In the genomic region with DNA sequence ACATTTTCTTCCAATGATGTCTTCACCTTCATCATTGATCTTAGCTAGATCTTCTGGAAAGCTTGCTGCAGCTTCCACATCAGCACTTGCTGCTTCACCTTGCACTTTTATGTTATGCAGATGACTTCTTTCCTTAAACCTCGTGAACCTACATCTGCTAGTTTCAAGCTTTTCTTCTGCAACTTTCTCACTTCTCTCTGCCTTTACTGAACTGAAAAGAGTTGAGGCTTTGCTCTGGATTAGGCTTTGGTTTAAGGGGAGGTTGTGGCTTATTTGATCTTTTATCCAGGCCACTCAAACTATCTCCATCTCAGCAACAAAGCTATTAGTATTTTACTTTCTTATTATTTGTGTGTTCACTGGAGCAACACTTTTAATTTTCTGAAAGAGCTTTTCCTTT, we compare ENCODE assay signal across 39 cellular contexts.
"Had no signal": no experiment of that assay in that cellular context is flagged by ENCODE, and none has a peak within 500 bp of the region (broad histone marks: within the 10 kb centered on the region; RNA-seq: fewer than 3 reads in every experiment).

No MANE protein-coding gene starts in this region.

- H3K9me3 ChIP-seq: adrenal gland, ascending aorta, body of pancreas, colonic mucosa had no signal

- H3K4me3 ChIP-seq: adrenal gland, ascending aorta, body of pancreas, breast epithelium, cardiac muscle cell, colonic mucosa had no signal

- DNase-seq: activated effector memory CD4-positive, alpha-beta T cell treated with anti-CD3 and anti-CD28 coated beads, Interleukin-2, amount 50 U/mL, for 16 hours; activated effector memory CD4-positive, alpha-beta T cell treated with Interleukin-2 at 50 U/mL for 16 hours; activated gamma-delta T cell; activated gamma-delta T cell treated with Interleukin-2 at 50 U/mL for 16 hours; activated naive CD4-positive, alpha-beta T cell; activated naive CD4-positive, alpha-beta T cell treated with anti-CD3 and anti-CD28 coated beads for 36 hours; activated naive CD4-positive, alpha-beta T cell treated with anti-CD3 and anti-CD28 coated beads, Interleukin-2, amount 10 ng/mL, durations not matched to agents 7 days and 5 days; activated naive CD4-positive, alpha-beta T cell treated with anti-CD3 and anti-CD28 coated beads, Interleukin-2, amount 50 U/mL, for 16 hours; activated naive CD4-positive, alpha-beta T cell treated with Interleukin-2 at 50 U/mL for 16 hours; activated naive CD8-positive, alpha-beta T cell treated with anti-CD3 and anti-CD28 coated beads for 36 hours; activated naive CD8-positive, alpha-beta T cell treated with anti-CD3 and anti-CD28 coated beads, Interleukin-2, amount 10 ng/mL, durations not matched to agents 7 days and 5 days; activated naive CD8-positive, alpha-beta T cell treated with anti-CD3 and anti-CD28 coated beads, Interleukin-2, amount 50 U/mL, for 24 hours; activated T-cell treated with anti-CD3 and anti-CD28 coated beads, Interleukin-2, amount 50 U/mL, for 48 hours; activated T-cell treated with anti-CD3 and anti-CD28 coated beads, Interleukin-2, amount 50 U/mL, for 72 hours; adrenal gland; amniotic stem cell; amygdala; anterior cingulate cortex; aorta; body of pancreas; brain microvascular endothelial cell; caudate nucleus; central memory CD4-positive, alpha-beta T cell; cerebellar nuclear complex; colonic mucosa had no signal

- H3K4me1 ChIP-seq: adrenal gland, ascending aorta, body of pancreas, breast epithelium, colonic mucosa had no signal

- ATAC-seq: activated naive CD4-positive, alpha-beta T cell treated with anti-CD3 and anti-CD28 coated beads, Interleukin-2, amount 50 U/mL, for 72 hours; activated naive CD8-positive, alpha-beta T cell treated with anti-CD3 and anti-CD28 coated beads, Interleukin-2, amount 50 U/mL, for 24 hours; activated T-cell treated with anti-CD3 and anti-CD28 coated beads, Interleukin-2, amount 50 U/mL, for 72 hours; activated T-helper 17 cell treated with anti-CD3 and anti-CD28 coated beads, Interleukin-2, amount 50 U/mL, for 72 hours; body of pancreas had no signal

- H3K4me3 Mint-ChIP-seq: activated naive CD4-positive, alpha-beta T cell treated with anti-CD3 and anti-CD28 coated beads for 36 hours; activated naive CD4-positive, alpha-beta T cell treated with anti-CD3 and anti-CD28 coated beads, Interleukin-2, amount 10 ng/mL, durations not matched to agents 7 days and 5 days; activated naive CD4-positive, alpha-beta T cell treated with anti-CD3 and anti-CD28 coated beads, Interleukin-2, amount 50 U/mL, for 24 hours; activated naive CD8-positive, alpha-beta T cell; activated naive CD8-positive, alpha-beta T cell treated with anti-CD3 and anti-CD28 coated beads for 36 hours; activated naive CD8-positive, alpha-beta T cell treated with anti-CD3 and anti-CD28 coated beads, Interleukin-2, amount 10 ng/mL, durations not matched to agents 7 days and 5 days; activated naive CD8-positive, alpha-beta T cell treated with anti-CD3 and anti-CD28 coated beads, Interleukin-2, amount 50 U/mL, for 24 hours; activated T-cell treated with anti-CD3 and anti-CD28 coated beads, Interleukin-2, amount 50 U/mL, for 72 hours; activated T-helper 1 cell treated with anti-CD3 and anti-CD28 coated beads, Interleukin-12 subunit alpha, Interleukin-12 subunit beta, Interleukin-2, Interleukin-4 antibody, amounts not matched to agents 30 ng/mL and 10 ng/mL and 1 ng/mL, durations not matched to agents 14 hours and 24 hours and 36 hours; activated T-helper 17 cell treated with anti-CD3 and anti-CD28 coated beads, Interleukin-2, amount 50 U/mL, for 72 hours; brain; central memory CD8-positive, alpha-beta T cell had no signal

- H3K36me3 ChIP-seq: adrenal gland, ascending aorta, brain microvascular endothelial cell, breast epithelium, cardiac muscle cell, colonic mucosa had no signal

- H3K4me1 Mint-ChIP-seq: activated naive CD4-positive, alpha-beta T cell treated with anti-CD3 and anti-CD28 coated beads, Interleukin-2, amount 10 ng/mL, durations not matched to agents 7 days and 5 days; activated naive CD4-positive, alpha-beta T cell treated with anti-CD3 and anti-CD28 coated beads, Interleukin-2, amount 50 U/mL, for 24 hours; activated naive CD8-positive, alpha-beta T cell treated with anti-CD3 and anti-CD28 coated beads for 36 hours; activated naive CD8-positive, alpha-beta T cell treated with anti-CD3 and anti-CD28 coated beads, Interleukin-2, amount 10 ng/mL, durations not matched to agents 7 days and 5 days; activated naive CD8-positive, alpha-beta T cell treated with anti-CD3 and anti-CD28 coated beads, Interleukin-2, amount 50 U/mL, for 24 hours; activated T-helper 17 cell treated with anti-CD3 and anti-CD28 coated beads, Interleukin-2, amount 50 U/mL, for 72 hours; brain; central memory CD8-positive, alpha-beta T cell had no signal

- H3K27ac ChIP-seq: adrenal gland, ascending aorta, body of pancreas, brain microvascular endothelial cell, breast epithelium, cardiac muscle cell, colonic mucosa had no signal

- H3K27me3 Mint-ChIP-seq: activated naive CD4-positive, alpha-beta T cell treated with anti-CD3 and anti-CD28 coated beads, Interleukin-2, amount 10 ng/mL, durations not matched to agents 7 days and 5 days; activated naive CD4-positive, alpha-beta T cell treated with anti-CD3 and anti-CD28 coated beads, Interleukin-2, amount 50 U/mL, for 24 hours; activated naive CD8-positive, alpha-beta T cell; activated naive CD8-positive, alpha-beta T cell treated with anti-CD3 and anti-CD28 coated beads for 36 hours; activated naive CD8-positive, alpha-beta T cell treated with anti-CD3 and anti-CD28 coated beads, Interleukin-2, amount 10 ng/mL, durations not matched to agents 7 days and 5 days; activated naive CD8-positive, alpha-beta T cell treated with anti-CD3 and anti-CD28 coated beads, Interleukin-2, amount 50 U/mL, for 24 hours; activated T-helper 17 cell treated with anti-CD3 and anti-CD28 coated beads, Interleukin-2, amount 50 U/mL, for 72 hours; brain; central memory CD8-positive, alpha-beta T cell had no signal

- H3K27me3 ChIP-seq: adrenal gland, ascending aorta, body of pancreas, brain microvascular endothelial cell, breast epithelium, cardiac muscle cell, colonic mucosa had no signal

- FAIRE-seq: astrocyte, bronchial epithelial cell, colon had no signal

- H3K27ac Mint-ChIP-seq: activated naive CD4-positive, alpha-beta T cell treated with anti-CD3 and anti-CD28 coated beads for 36 hours; activated naive CD4-positive, alpha-beta T cell treated with anti-CD3 and anti-CD28 coated beads, Interleukin-2, amount 10 ng/mL, durations not matched to agents 7 days and 5 days; activated naive CD4-positive, alpha-beta T cell treated with anti-CD3 and anti-CD28 coated beads, Interleukin-2, amount 50 U/mL, for 24 hours; activated naive CD4-positive, alpha-beta T cell treated with anti-CD3 and anti-CD28 coated beads, Interleukin-2, amount 50 U/mL, for 72 hours; activated naive CD8-positive, alpha-beta T cell; activated naive CD8-positive, alpha-beta T cell treated with anti-CD3 and anti-CD28 coated beads for 36 hours; activated naive CD8-positive, alpha-beta T cell treated with anti-CD3 and anti-CD28 coated beads, Interleukin-2, amount 10 ng/mL, durations not matched to agents 7 days and 5 days; activated naive CD8-positive, alpha-beta T cell treated with anti-CD3 and anti-CD28 coated beads, Interleukin-2, amount 50 U/mL, for 24 hours; activated T-cell treated with anti-CD3 and anti-CD28 coated beads, Interleukin-2, amount 50 U/mL, for 72 hours; activated T-helper 1 cell treated with anti-CD3 and anti-CD28 coated beads, Interleukin-12 subunit alpha, Interleukin-12 subunit beta, Interleukin-2, Interleukin-4 antibody, amounts not matched to agents 30 ng/mL and 10 ng/mL and 1 ng/mL, durations not matched to agents 14 hours and 24 hours and 36 hours; activated T-helper 17 cell treated with anti-CD3 and anti-CD28 coated beads, Interleukin-2, amount 50 U/mL, for 72 hours; activated T-helper 2 cell treated with anti-CD3 and anti-CD28 coated beads, Interferon-gamma antibody, Interleukin-2, Interleukin-4, amounts not matched to agents 10 μg/mL and 5 μg/mL and 100 μg/mL, durations not matched to agents 14 hours and 24 hours and 36 hours; brain had no signal

- H3K36me3 Mint-ChIP-seq: activated naive CD4-positive, alpha-beta T cell treated with anti-CD3 and anti-CD28 coated beads, Interleukin-2, amount 10 ng/mL, durations not matched to agents 7 days and 5 days; activated naive CD4-positive, alpha-beta T cell treated with anti-CD3 and anti-CD28 coated beads, Interleukin-2, amount 50 U/mL, for 24 hours; activated naive CD8-positive, alpha-beta T cell; activated naive CD8-positive, alpha-beta T cell treated with anti-CD3 and anti-CD28 coated beads for 36 hours; activated naive CD8-positive, alpha-beta T cell treated with anti-CD3 and anti-CD28 coated beads, Interleukin-2, amount 10 ng/mL, durations not matched to agents 7 days and 5 days; brain had no signal
